In the genomic region with DNA sequence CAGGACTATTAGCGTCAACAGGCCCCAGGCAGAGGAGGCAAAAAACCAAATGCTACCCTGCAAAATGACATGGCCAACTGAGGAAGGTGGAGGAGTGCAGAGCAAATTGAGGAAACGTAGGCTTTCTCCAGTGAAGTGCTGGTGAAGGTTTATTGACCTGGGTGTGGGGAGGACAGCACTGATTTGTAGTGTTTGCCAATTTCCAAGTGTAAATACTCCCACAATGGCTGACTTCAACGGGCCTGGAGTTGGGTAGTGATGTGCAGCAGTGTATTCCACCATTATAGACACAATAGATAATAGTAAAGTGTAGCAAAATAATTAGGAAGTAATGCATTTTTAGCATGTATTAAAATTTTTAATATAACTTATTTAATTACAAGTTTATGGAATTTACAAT, we compare ENCODE assay signal across 19 cellular contexts. TPM values are rescaled to one million over a fixed set of nuclear protein-coding genes. Genes with fewer than 3 reads are reported as not detected.
DNase-seq lines count a peak whose midpoint lies in the region; ATAC-seq and TF ChIP-seq lines count a peak whose summit lies in the region.
"Had no signal": no experiment of that assay in that cellular context is flagged by ENCODE, and none has a peak within 500 bp of the region (broad histone marks: within the 10 kb centered on the region; RNA-seq: fewer than 3 reads in every experiment).

No MANE protein-coding gene starts in this region.

- peak overlapping the region; percentile 22 for H2AK5ac ChIP-seq in neuronal stem cell (ENCODE audit: low read depth, low read length)

- H3K23ac ChIP-seq in neuronal stem cell (ENCODE audit: low read depth, low read length, poor library complexity) = no peak overlapping the region

- H2AFZ ChIP-seq in neuronal stem cell (ENCODE audit: low read length) = no peak overlapping the region
- H2AFZ ChIP-seq: GM23248 had no signal

- no peak overlapping the region for H2BK120ac ChIP-seq in neuronal stem cell (ENCODE audit: low read depth, low read length)

- H3K4me1 ChIP-seq in HEK293 (ENCODE audit: control insufficient read depth, insufficient read depth, low read length) (peaks cover 10% of the 10 kb centered on the region), right lobe of liver (peaks cover 0 to 30% (median 9%) of the 10 kb centered on the region in 4 donors), neuronal stem cell (ENCODE audit: control insufficient read depth in 2 of 2, insufficient read depth in 1 of 2, low read depth in 1 of 2, low read length in 2 of 2) (peaks cover 3 to 11% of the 10 kb centered on the region in 2 donors), BE2C (peaks cover 3% of the 10 kb centered on the region)

- TF ChIP-seq CTCF in HEK293 (tag by site-specific recombination; IDR thresholded peaks at IDR 0.05) (no peak), right lobe of liver (IDR thresholded peaks at IDR 0.05) (no peak), BE2C (IDR thresholded peaks at IDR 0.05; ENCODE audit: low read depth, low read length) (no peak)

- no peaks in the 10 kb centered on the region for H3K9me3 ChIP-seq in HEK293 (ENCODE audit: control insufficient read depth, insufficient read depth, low read depth, low read length)
- no peaks in the 10 kb centered on the region for H3K9me3 ChIP-seq in right lobe of liver
- peaks cover 0 to 4% of the 10 kb centered on the region in 2 donors for H3K9me3 ChIP-seq in neuronal stem cell (replicated peaks in 1 of 2; ENCODE audit: control insufficient read depth in 2 of 2, insufficient read depth in 1 of 2, low read depth in 1 of 2, low read length in 2 of 2)
- H3K9me3 ChIP-seq in BE2C = no peaks in the 10 kb centered on the region

- no peak overlapping the region for H3K4me2 ChIP-seq in neuronal stem cell (ENCODE audit: insufficient read depth, low read length, poor library complexity, severe bottlenecking)

- no peak overlapping the region for H3K14ac ChIP-seq in neuronal stem cell (ENCODE audit: low read length)

- no peak for TF ChIP-seq POLR2A in right lobe of liver (IDR thresholded peaks at IDR 0.05)

- H3K36me3 ChIP-seq in HEK293 (ENCODE audit: control insufficient read depth in 2 of 2, insufficient read depth in 1 of 2, low read length in 2 of 2) (no peaks in the 10 kb centered on the region), right lobe of liver (no peaks in the 10 kb centered on the region), neuronal stem cell (replicated peaks in 1 of 2; ENCODE audit: control insufficient read depth in 2 of 2, insufficient read depth in 2 of 2, low read length in 2 of 2) (no peaks in the 10 kb centered on the region), BE2C (no peaks in the 10 kb centered on the region)

- H3K27ac ChIP-seq in HEK293 (ENCODE audit: extremely low read depth, low read depth, low read length) (no peak overlapping the region), right lobe of liver (peak overlapping the region in 1 of 3 donors; percentile 67), neuronal stem cell (replicated peaks; ENCODE audit: low read length) (no peak overlapping the region)
- H3K27ac ChIP-seq: GM23248, HL-60 had no signal

- DNase-seq in left colon (no peak), right lobe of liver (no peak), neuronal stem cell (ENCODE audit: low spot score) (no peak), GM19238 (ENCODE audit: insufficient read length, low spot score) (no peak), BE2C (no peak)
- no peak for DNase-seq in activated CD8-positive, alpha-beta memory T cell treated with anti-CD3 and anti-CD28 coated beads, Interleukin-2, amount 50 U/mL, for 4 hours
- DNase-seq: C1 segment of cervical spinal cord; CD4-positive, CD25-positive, alpha-beta regulatory T cell; CD8-positive, alpha-beta memory T cell; COR-L47; DMS 273 treated with DMSO at 0.1 percent for 48 hours; DMS79; GDM1; GM23248; HCEC 1CT; HFFc6; KG1 had no signal

- no peak overlapping the region for H2BK15ac ChIP-seq in neuronal stem cell (ENCODE audit: low read length)

- H3K27me3 ChIP-seq in right lobe of liver (no peaks in the 10 kb centered on the region), neuronal stem cell (ENCODE audit: control insufficient read depth in 3 of 3, insufficient read depth in 3 of 3, low read depth in 1 of 3, low read length in 3 of 3) (peaks cover 0 to 8% (median 0%) of the 10 kb centered on the region in 3 experiments), BE2C (no peaks in the 10 kb centered on the region)

- no peak overlapping the region for H2BK5ac ChIP-seq in neuronal stem cell (ENCODE audit: low read length)

- no peak overlapping the region for H3K4ac ChIP-seq in neuronal stem cell (ENCODE audit: low read length)

- no peaks in the 10 kb centered on the region for H3K79me1 ChIP-seq in neuronal stem cell (ENCODE audit: low read depth, low read length)

- no peak overlapping the region for H4K91ac ChIP-seq in neuronal stem cell (ENCODE audit: low read depth, low read length, poor library complexity)

- WGBS in right lobe of liver (ENCODE audit: insufficient coverage, low coverage, low lambda C conversion rate, missing lambda C conversion rate) = 35% methylated on average over 3 of the region's 3 CpGs
- no CpG with 5 or more reads among the region's 3 CpGs for WGBS in neuronal stem cell (ENCODE audit: extremely low coverage in 2 of 2, insufficient read length in 2 of 2, insufficient replicate concordance in 1 of 2), 2 donors

- peak; percentile 65 for ATAC-seq in left colon
- ATAC-seq in right lobe of liver = peak; percentile 40 to 75 (median 64)

- no peak overlapping the region for H2BK12ac ChIP-seq in neuronal stem cell (ENCODE audit: low read length)

- H4K8ac ChIP-seq in neuronal stem cell (ENCODE audit: low read depth, low read length) = no peak overlapping the region

- H3K4me3 ChIP-seq in HEK293 (ENCODE audit: low read depth, low read length) (no peak overlapping the region), right lobe of liver (no peak overlapping the region), neuronal stem cell (ENCODE audit: low read length in 2 of 2) (no peak overlapping the region), BE2C (ENCODE audit: low read depth, low read length) (no peak overlapping the region)
- H3K4me3 ChIP-seq: GM23248 had no signal

- POLR2A ChIA-PET in HEK293 (lab: Yijun Ruan, JAX) = no interaction called here

- H3K9ac ChIP-seq in neuronal stem cell (ENCODE audit: low read depth, low read length, poor library complexity) = no peak overlapping the region
- H3K9ac ChIP-seq: GM23248 had no signal

- H3K18ac ChIP-seq in neuronal stem cell (ENCODE audit: low read length) = no peak overlapping the region

- intact Hi-C loops in left colon (cut with DNase I, micrococcal nuclease) (no loop called here), right lobe of liver (cut with DNase I) (no loop called here)

- CTCF ChIA-PET in HEK293 (lab: Yijun Ruan, JAX) = no interaction called here

TF ChIP-seq in HEK293, 187 proteins besides CTCF, POLR2A, EP300 and RAD21:
- TF ChIP-seq ZNF292 (tag by site-specific recombination; IDR thresholded peaks at IDR 0.05; ENCODE audit: borderline replicate concordance, low read depth) (no peak), ZNF184 (tag by site-specific recombination; IDR thresholded peaks at IDR 0.05) (no peak), ZNF112 (tag by site-specific recombination; IDR thresholded peaks at IDR 0.05) (0 out of 2 replicates have a peak, but pooled peaks have one; percentile 58), REPIN1 (tag by site-specific recombination; IDR thresholded peaks at IDR 0.05; ENCODE audit: low read depth) (no peak), ZSCAN16 (tag by site-specific recombination; IDR thresholded peaks at IDR 0.05) (no peak), ZIC2 (tag by site-specific recombination; IDR thresholded peaks at IDR 0.05) (no peak), ZNF239 (tag by site-specific recombination; IDR thresholded peaks at IDR 0.05) (no peak), ZNF701 (tag by site-specific recombination; IDR thresholded peaks at IDR 0.05) (no peak)

RNA-seq across cellular contexts. Expression of a gene that starts 32.2 kb away (rescaled TPM):
- total RNA-seq in left colon = 100 to 1,000 TPM; 576 to 607 TPM
- total RNA-seq in right lobe of liver = 100 to 1,000 TPM in 3 of 6 experiments, 10 to 100 TPM in 3; 44.3 to 180 (median 91.6) TPM
- 1,430 TPM for polyA plus RNA-seq in neuronal stem cell (2013, experiment 1 of 2)
- polyA plus RNA-seq in neuronal stem cell (2013, experiment 2 of 2) = 1,425 TPM
- 148 TPM for polyA plus RNA-seq in BE2C (2012; ENCODE audit: insufficient read depth, insufficient read length, low read depth)
